Comparison of ENCODE assay signal across 1 cellular context in the genomic region with DNA sequence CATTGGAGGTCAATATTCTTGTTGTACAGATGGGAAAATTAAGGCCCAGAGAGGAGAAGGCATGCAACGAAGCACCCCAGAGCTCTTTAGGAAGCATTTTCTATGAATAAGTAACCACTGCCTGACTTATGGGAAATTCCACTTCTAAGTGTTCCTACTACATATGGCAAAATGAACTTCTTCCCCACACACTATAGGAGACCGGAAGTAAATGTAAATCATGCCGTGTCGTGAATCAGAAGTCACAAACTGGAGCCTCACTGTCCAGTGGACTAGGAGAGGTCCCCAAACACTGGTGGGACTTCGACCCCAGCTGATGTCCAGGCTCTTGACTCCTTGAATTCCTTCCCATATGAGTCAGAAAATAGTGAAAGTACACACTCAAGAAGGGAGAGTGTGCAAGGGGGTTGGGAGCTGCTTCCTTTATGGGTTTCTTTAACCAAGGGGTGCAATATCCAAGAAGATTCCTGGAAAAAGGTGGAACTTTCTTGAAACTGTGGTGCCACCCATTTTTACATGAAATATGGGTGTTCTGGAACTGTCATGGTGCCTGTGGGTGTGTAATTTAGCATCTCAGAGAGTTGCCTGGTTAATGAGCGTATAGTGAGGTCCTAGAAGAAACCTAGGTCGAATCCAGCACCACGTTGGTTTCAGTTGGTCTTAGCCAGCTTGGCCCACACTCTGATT.
TF ChIP-seq lines count a peak whose summit lies in the region.

No MANE protein-coding gene starts in this region.

TF ChIP-seq in GM12878, 131 proteins besides CTCF, POLR2A, EP300 and RAD21 (continues in another document):
- TF ChIP-seq LARP7 (IDR thresholded peaks at IDR 0.05) (no peak; the same call in 1 of the 2 replicates), SMAD1 (IDR thresholded peaks at IDR 0.05; ENCODE audit: low read depth, partially characterized antibody) (no peak), NFXL1 (IDR thresholded peaks at IDR 0.05; ENCODE audit: borderline replicate concordance) (no peak), PAX8 (IDR thresholded peaks at IDR 0.05) (no peak), PML (IDR thresholded peaks at IDR 0.05; ENCODE audit: low read length) (no peak), ZNF207 (IDR thresholded peaks at IDR 0.05; ENCODE audit: borderline replicate concordance) (no peak), POU2F2 (IDR thresholded peaks at IDR 0.05; ENCODE audit: borderline replicate concordance, low read depth, low read length) (no peak), BMI1 (IDR thresholded peaks at IDR 0.05; ENCODE audit: borderline replicate concordance) (no peak), CHD4 (IDR thresholded peaks at IDR 0.05) (no peak), CBFB (IDR thresholded peaks at IDR 0.05; ENCODE audit: low read depth) (no peak), RELA (IDR thresholded peaks at IDR 0.05; ENCODE audit: borderline replicate concordance, partially characterized antibody) (no peak), BCL11A (IDR thresholded peaks at IDR 0.05; ENCODE audit: low read depth, low read length) (no peak), BACH1 (IDR thresholded peaks at IDR 0.05; ENCODE audit: borderline replicate concordance) (no peak), WRNIP1 (IDR thresholded peaks at IDR 0.05; ENCODE audit: borderline replicate concordance, low read depth, low read length) (no peak), HCFC1 (IDR thresholded peaks at IDR 0.05; ENCODE audit: low read length) (no peak), MEF2B (IDR thresholded peaks at IDR 0.05; ENCODE audit: partially characterized antibody, poor library complexity, severe bottlenecking) (peak; percentile 3), JUNB (IDR thresholded peaks at IDR 0.05) (peak; percentile 32; the same call in 1 of the 2 replicates), SIN3A (IDR thresholded peaks at IDR 0.05; ENCODE audit: low read depth, low read length) (no peak), MTA2 (IDR thresholded peaks at IDR 0.05; ENCODE audit: low read depth) (0 out of 2 replicates have a peak, but pooled peaks have one; percentile 10), NBN (IDR thresholded peaks at IDR 0.05) (no peak), EED (IDR thresholded peaks at IDR 0.05; ENCODE audit: low read depth) (peak; percentile 74), HDGF (IDR thresholded peaks at IDR 0.05) (no peak), STAT3 (IDR thresholded peaks at IDR 0.05; ENCODE audit: low read depth, low read length) (no peak), MTA3 (IDR thresholded peaks at IDR 0.05; ENCODE audit: borderline replicate concordance, low read length) (no peak), MYC (IDR thresholded peaks at IDR 0.05; ENCODE audit: insufficient read depth, insufficient read length, insufficient replicate concordance, low read length, severe bottlenecking) (no peak), MYB (IDR thresholded peaks at IDR 0.05; ENCODE audit: borderline replicate concordance, low read depth, low read length) (no peak), POLR2AphosphoS5 (IDR thresholded peaks at IDR 0.05; ENCODE audit: low read length) (0 out of 2 replicates have a peak, but pooled peaks have one; percentile 64), ZSCAN29 (IDR thresholded peaks at IDR 0.05) (no peak), DPF2 (IDR thresholded peaks at IDR 0.05) (no peak), RCOR1 (conservative IDR thresholded peaks at IDR 0.05; ENCODE audit: low read depth, low read length) (no peak), TCF12 (IDR thresholded peaks at IDR 0.05; ENCODE audit: low read depth, low read length) (no peak), CHD2 (IDR thresholded peaks at IDR 0.05; ENCODE audit: borderline replicate concordance, low read depth, low read length) (no peak)
- TF ChIP-seq, protein P1, sequence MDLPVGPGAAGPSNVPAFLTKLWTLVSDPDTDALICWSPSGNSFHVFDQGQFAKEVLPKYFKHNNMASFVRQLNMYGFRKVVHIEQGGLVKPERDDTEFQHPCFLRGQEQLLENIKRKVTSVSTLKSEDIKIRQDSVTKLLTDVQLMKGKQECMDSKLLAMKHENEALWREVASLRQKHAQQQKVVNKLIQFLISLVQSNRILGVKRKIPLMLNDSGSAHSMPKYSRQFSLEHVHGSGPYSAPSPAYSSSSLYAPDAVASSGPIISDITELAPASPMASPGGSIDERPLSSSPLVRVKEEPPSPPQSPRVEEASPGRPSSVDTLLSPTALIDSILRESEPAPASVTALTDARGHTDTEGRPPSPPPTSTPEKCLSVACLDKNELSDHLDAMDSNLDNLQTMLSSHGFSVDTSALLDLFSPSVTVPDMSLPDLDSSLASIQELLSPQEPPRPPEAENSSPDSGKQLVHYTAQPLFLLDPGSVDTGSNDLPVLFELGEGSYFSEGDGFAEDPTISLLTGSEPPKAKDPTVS (IDR thresholded peaks at IDR 0.05; ENCODE audit: low read depth, low read length), result no peak
- TF ChIP-seq, protein P2, sequence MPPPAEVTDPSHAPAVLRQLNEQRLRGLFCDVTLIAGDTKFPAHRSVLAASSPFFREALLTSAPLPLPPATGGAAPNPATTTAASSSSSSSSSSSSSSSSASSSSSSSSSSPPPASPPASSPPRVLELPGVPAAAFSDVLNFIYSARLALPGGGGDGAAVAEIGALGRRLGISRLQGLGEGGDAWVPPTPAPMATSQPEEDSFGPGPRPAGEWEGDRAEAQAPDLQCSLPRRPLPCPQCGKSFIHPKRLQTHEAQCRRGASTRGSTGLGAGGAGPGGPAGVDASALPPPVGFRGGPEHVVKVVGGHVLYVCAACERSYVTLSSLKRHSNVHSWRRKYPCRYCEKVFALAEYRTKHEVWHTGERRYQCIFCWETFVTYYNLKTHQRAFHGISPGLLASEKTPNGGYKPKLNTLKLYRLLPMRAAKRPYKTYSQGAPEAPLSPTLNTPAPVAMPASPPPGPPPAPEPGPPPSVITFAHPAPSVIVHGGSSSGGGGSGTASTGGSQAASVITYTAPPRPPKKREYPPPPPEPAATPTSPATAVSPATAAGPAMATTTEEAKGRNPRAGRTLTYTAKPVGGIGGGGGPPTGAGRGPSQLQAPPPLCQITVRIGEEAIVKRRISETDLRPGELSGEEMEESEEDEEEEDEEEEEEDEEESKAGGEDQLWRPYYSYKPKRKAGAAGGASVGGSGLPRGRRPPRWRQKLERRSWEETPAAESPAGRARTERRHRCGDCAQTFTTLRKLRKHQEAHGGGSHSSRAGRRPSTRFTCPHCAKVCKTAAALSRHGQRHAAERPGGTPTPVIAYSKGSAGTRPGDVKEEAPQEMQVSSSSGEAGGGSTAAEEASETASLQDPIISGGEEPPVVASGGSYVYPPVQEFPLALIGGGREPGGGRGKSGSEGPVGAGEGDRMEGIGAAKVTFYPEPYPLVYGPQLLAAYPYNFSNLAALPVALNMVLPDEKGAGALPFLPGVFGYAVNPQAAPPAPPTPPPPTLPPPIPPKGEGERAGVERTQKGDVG (CRISPR knock-in tag; IDR thresholded peaks at IDR 0.05), result no peak
- TF ChIP-seq, protein P3, sequence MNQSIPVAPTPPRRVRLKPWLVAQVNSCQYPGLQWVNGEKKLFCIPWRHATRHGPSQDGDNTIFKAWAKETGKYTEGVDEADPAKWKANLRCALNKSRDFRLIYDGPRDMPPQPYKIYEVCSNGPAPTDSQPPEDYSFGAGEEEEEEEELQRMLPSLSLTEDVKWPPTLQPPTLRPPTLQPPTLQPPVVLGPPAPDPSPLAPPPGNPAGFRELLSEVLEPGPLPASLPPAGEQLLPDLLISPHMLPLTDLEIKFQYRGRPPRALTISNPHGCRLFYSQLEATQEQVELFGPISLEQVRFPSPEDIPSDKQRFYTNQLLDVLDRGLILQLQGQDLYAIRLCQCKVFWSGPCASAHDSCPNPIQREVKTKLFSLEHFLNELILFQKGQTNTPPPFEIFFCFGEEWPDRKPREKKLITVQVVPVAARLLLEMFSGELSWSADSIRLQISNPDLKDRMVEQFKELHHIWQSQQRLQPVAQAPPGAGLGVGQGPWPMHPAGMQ (IDR thresholded peaks at IDR 0.05; ENCODE audit: borderline replicate concordance), result no peak
- TF ChIP-seq, protein P4, sequence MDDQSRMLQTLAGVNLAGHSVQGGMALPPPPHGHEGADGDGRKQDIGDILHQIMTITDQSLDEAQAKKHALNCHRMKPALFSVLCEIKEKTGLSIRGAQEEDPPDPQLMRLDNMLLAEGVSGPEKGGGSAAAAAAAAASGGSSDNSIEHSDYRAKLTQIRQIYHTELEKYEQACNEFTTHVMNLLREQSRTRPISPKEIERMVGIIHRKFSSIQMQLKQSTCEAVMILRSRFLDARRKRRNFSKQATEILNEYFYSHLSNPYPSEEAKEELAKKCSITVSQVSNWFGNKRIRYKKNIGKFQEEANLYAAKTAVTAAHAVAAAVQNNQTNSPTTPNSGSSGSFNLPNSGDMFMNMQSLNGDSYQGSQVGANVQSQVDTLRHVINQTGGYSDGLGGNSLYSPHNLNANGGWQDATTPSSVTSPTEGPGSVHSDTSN (IDR thresholded peaks at IDR 0.05; ENCODE audit: insufficient replicate concordance, low read depth, low read length), result no peak
- TF ChIP-seq, protein P5, sequence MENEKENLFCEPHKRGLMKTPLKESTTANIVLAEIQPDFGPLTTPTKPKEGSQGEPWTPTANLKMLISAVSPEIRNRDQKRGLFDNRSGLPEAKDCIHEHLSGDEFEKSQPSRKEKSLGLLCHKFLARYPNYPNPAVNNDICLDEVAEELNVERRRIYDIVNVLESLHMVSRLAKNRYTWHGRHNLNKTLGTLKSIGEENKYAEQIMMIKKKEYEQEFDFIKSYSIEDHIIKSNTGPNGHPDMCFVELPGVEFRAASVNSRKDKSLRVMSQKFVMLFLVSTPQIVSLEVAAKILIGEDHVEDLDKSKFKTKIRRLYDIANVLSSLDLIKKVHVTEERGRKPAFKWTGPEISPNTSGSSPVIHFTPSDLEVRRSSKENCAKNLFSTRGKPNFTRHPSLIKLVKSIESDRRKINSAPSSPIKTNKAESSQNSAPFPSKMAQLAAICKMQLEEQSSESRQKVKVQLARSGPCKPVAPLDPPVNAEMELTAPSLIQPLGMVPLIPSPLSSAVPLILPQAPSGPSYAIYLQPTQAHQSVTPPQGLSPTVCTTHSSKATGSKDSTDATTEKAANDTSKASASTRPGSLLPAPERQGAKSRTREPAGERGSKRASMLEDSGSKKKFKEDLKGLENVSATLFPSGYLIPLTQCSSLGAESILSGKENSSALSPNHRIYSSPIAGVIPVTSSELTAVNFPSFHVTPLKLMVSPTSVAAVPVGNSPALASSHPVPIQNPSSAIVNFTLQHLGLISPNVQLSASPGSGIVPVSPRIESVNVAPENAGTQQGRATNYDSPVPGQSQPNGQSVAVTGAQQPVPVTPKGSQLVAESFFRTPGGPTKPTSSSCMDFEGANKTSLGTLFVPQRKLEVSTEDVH (IDR thresholded peaks at IDR 0.05; ENCODE audit: low read depth, partially characterized antibody), result no peak
- TF ChIP-seq, protein P6, sequence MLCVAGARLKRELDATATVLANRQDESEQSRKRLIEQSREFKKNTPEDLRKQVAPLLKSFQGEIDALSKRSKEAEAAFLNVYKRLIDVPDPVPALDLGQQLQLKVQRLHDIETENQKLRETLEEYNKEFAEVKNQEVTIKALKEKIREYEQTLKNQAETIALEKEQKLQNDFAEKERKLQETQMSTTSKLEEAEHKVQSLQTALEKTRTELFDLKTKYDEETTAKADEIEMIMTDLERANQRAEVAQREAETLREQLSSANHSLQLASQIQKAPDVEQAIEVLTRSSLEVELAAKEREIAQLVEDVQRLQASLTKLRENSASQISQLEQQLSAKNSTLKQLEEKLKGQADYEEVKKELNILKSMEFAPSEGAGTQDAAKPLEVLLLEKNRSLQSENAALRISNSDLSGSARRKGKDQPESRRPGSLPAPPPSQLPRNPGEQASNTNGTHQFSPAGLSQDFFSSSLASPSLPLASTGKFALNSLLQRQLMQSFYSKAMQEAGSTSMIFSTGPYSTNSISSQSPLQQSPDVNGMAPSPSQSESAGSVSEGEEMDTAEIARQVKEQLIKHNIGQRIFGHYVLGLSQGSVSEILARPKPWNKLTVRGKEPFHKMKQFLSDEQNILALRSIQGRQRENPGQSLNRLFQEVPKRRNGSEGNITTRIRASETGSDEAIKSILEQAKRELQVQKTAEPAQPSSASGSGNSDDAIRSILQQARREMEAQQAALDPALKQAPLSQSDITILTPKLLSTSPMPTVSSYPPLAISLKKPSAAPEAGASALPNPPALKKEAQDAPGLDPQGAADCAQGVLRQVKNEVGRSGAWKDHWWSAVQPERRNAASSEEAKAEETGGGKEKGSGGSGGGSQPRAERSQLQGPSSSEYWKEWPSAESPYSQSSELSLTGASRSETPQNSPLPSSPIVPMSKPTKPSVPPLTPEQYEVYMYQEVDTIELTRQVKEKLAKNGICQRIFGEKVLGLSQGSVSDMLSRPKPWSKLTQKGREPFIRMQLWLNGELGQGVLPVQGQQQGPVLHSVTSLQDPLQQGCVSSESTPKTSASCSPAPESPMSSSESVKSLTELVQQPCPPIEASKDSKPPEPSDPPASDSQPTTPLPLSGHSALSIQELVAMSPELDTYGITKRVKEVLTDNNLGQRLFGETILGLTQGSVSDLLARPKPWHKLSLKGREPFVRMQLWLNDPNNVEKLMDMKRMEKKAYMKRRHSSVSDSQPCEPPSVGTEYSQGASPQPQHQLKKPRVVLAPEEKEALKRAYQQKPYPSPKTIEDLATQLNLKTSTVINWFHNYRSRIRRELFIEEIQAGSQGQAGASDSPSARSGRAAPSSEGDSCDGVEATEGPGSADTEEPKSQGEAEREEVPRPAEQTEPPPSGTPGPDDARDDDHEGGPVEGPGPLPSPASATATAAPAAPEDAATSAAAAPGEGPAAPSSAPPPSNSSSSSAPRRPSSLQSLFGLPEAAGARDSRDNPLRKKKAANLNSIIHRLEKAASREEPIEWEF (IDR thresholded peaks at IDR 0.05; ENCODE audit: insufficient replicate concordance, low read depth, low read length), result no peak
- TF ChIP-seq, protein P7, sequence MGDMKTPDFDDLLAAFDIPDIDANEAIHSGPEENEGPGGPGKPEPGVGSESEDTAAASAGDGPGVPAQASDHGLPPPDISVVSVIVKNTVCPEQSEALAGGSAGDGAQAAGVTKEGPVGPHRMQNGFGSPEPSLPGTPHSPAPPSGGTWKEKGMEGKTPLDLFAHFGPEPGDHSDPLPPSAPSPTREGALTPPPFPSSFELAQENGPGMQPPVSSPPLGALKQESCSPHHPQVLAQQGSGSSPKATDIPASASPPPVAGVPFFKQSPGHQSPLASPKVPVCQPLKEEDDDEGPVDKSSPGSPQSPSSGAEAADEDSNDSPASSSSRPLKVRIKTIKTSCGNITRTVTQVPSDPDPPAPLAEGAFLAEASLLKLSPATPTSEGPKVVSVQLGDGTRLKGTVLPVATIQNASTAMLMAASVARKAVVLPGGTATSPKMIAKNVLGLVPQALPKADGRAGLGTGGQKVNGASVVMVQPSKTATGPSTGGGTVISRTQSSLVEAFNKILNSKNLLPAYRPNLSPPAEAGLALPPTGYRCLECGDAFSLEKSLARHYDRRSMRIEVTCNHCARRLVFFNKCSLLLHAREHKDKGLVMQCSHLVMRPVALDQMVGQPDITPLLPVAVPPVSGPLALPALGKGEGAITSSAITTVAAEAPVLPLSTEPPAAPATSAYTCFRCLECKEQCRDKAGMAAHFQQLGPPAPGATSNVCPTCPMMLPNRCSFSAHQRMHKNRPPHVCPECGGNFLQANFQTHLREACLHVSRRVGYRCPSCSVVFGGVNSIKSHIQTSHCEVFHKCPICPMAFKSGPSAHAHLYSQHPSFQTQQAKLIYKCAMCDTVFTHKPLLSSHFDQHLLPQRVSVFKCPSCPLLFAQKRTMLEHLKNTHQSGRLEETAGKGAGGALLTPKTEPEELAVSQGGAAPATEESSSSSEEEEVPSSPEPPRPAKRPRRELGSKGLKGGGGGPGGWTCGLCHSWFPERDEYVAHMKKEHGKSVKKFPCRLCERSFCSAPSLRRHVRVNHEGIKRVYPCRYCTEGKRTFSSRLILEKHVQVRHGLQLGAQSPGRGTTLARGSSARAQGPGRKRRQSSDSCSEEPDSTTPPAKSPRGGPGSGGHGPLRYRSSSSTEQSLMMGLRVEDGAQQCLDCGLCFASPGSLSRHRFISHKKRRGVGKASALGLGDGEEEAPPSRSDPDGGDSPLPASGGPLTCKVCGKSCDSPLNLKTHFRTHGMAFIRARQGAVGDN (IDR thresholded peaks at IDR 0.05), result peak; percentile 50; the same call in 1 of the 2 replicates
